In the genomic region with DNA sequence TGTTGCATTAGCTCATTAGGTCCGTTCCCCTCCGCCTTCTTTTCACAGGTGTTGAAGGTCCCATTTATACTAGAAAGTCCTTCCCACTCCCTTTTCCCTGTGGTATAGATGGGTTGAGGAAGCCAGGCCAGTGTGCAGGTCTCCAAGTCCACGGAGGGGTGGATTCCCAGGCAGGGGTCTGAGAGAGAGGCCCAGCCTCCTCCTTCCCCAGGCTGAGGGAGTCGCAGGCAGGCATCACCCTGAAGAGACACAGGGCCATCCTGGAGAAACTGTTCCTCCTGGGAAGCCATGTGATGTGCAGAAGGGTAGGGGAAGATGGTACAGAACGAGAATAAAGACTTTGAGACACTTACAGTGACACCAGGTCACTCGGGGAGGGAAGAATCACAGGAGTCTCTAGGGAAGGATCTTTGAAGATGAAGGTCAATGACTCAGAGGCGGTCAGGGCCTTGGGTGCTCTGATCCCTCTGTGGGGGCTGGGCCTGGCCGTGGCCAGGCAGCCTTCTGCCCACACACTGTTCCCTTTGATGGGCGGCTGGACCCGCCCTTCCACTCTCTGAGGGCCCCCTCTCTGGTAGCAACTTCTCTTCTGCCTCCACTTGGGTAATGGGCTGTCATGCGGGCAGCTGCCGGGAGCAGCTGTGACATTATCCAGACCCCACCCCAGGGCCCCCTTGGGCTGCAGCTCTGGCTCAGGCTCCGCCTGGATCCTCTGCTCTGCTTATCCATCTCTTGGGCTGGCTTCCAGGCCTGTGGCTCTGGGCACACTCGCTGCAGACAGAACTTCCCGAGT, we compare ENCODE assay signal across 1 cellular context.
TF ChIP-seq lines count a peak whose summit lies in the region.

No MANE protein-coding gene starts in this region.

TF ChIP-seq in K562, 482 proteins besides CTCF, POLR2A, EP300 and RAD21 (continued from another document):
- TF ChIP-seq, protein P1, sequence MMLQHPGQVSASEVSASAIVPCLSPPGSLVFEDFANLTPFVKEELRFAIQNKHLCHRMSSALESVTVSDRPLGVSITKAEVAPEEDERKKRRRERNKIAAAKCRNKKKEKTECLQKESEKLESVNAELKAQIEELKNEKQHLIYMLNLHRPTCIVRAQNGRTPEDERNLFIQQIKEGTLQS (IDR thresholded peaks at IDR 0.05): 0 out of 2 replicates have a peak, but pooled peaks have one; percentile 15
- TF ChIP-seq, protein P1 (CRISPR knock-in tag; conservative IDR thresholded peaks at IDR 0.05): no peak
- TF ChIP-seq FOSL1 (tag; conservative IDR thresholded peaks at IDR 0.05) (peak; percentile 53), PURB (CRISPR knock-in tag; IDR thresholded peaks at IDR 0.05; ENCODE audit: low read depth) (no peak)
